8 cellular contexts compared by ENCODE assay signal in genomic region chr12:6062427-6063378, GRCh38.
DNase-seq lines count a peak whose midpoint lies in the region; ATAC-seq and TF ChIP-seq lines count a peak whose summit lies in the region.

No MANE protein-coding gene starts in this region.

- H4K20me1 ChIP-seq in H9 (ENCODE audit: control insufficient read depth, insufficient read depth, insufficient read length), result no peaks in the 10 kb centered on the region

- no peaks in the 10 kb centered on the region for H3K9me3 ChIP-seq in H9 (ENCODE audit: control insufficient read depth, low read depth, low read length)

- peak overlapping the region in 1 of 3 experiments; percentile 66; a peak in 1 of 7 replicates for H3K27ac Mint-ChIP-seq in H9

- no peak overlapping the region for H3K4me3 Mint-ChIP-seq in H9

- no peak overlapping the region for H4K8ac ChIP-seq in H9 (replicated peaks; ENCODE audit: insufficient read length, low read depth, low read length)

- no peak overlapping the region for H2BK15ac ChIP-seq in H9 (ENCODE audit: low read depth, low read length)

- H2BK12ac ChIP-seq in H9 (ENCODE audit: insufficient read length, low read depth, low read length), result no peak overlapping the region

- H3K23me2 ChIP-seq in H9 (ENCODE audit: insufficient read length, low read depth, low read length, poor library complexity, severe bottlenecking), result no peaks in the 10 kb centered on the region

- H4K5ac ChIP-seq in H9 (ENCODE audit: insufficient read length, low read depth, low read length), result no peak overlapping the region

- no peak overlapping the region for H3K23ac ChIP-seq in H9 (ENCODE audit: insufficient read length, low read depth, low read length)

- no peak overlapping the region for H2BK5ac ChIP-seq in H9 (ENCODE audit: insufficient read length, low read length)

- H3K4me2 ChIP-seq in H9 (ENCODE audit: insufficient read depth, insufficient read length, low read length), result no peak overlapping the region

- no peak for ATAC-seq in HG03280 (IDR thresholded peaks at IDR 0.05; ENCODE audit: unreplicated experiment)

- intact Hi-C loops in posterior cingulate gyrus (cut with DNase I), result loop anchor here (2.0 to 5.0 kb wide), 2 partner anchors 135 to 222 kb away; no protein-coding TSS in a partner anchor

- H3K4me3 ChIP-seq in BJ (ENCODE audit: low read depth, low read length), result no peak overlapping the region

- peaks cover 27% of the 10 kb centered on the region in 2 experiments for H3K4me1 Mint-ChIP-seq in H9

- H2BK20ac ChIP-seq in H9 (ENCODE audit: low read depth, low read length, poor library complexity, severe bottlenecking), result no peak overlapping the region

- no peak overlapping the region for H3K14ac ChIP-seq in H9 (ENCODE audit: insufficient read depth, low read length)

- POLR2A ChIA-PET in BJ (lab: Charles Lee), result no interaction called here

- H3K18ac ChIP-seq in H9 (ENCODE audit: insufficient read length, low read depth, low read length), result no peak overlapping the region

- H3K79me2 ChIP-seq in H9 (ENCODE audit: insufficient read depth, low read length), result no peaks in the 10 kb centered on the region

- H2BK120ac ChIP-seq in H9 (ENCODE audit: low read depth, low read length, poor library complexity, severe bottlenecking), result no peak overlapping the region

- CTCF ChIA-PET in BJ (lab: Yijun Ruan, JAX), result interaction anchor here (0.5 to 4.3 kb wide), 10 partner anchors 9 to 660 kb away, joined by 3 to 38 read pairs (median 5); no protein-coding TSS in a partner anchor

- DNase-seq in BJ (ENCODE audit: low read depth), result no peak
- peak; percentile 85 for DNase-seq in H9
- peak; percentile 50 for DNase-seq in activated naive CD4-positive, alpha-beta T cell treated with Interleukin-2 at 50 U/mL for 16 hours
- DNase-seq in glomerular visceral epithelial cell (ENCODE audit: extremely low spot score), result peak; percentile 53
- peak in 9 of 10 donors; percentile 29 to 94 (median 68) for DNase-seq in posterior cingulate gyrus
- no peak for DNase-seq in NCI-H526 treated with DMSO at 0.1 percent for 48 hours (lab: John Stamatoyannopoulos, UW)

- H3K36me3 Mint-ChIP-seq in H9 (ENCODE audit: insufficient read depth in 1 of 3, low read depth in 3 of 3), result no peaks in the 10 kb centered on the region; a peak in 1 of 7 replicates

- H3K79me1 ChIP-seq in H9 (ENCODE audit: insufficient read depth, low read depth, low read length, poor library complexity, severe bottlenecking), result no peaks in the 10 kb centered on the region

- no peaks in the 10 kb centered on the region for H3K9me3 Mint-ChIP-seq in H9

- no peaks in the 10 kb centered on the region for H3K4me1 ChIP-seq in H9 (ENCODE audit: insufficient read depth, low read length)

- H3K27me3 Mint-ChIP-seq in H9 (ENCODE audit: low read depth), result peaks cover 7% of the 10 kb centered on the region

- H3K36me3 ChIP-seq in BJ (ENCODE audit: control insufficient read depth, insufficient read depth, low read length), result no peaks in the 10 kb centered on the region

- TF ChIP-seq CTCF in BJ (IDR thresholded peaks at IDR 0.05; ENCODE audit: insufficient read depth, low read depth, low read length) (peak; percentile 98), H9 (conservative IDR thresholded peaks at IDR 0.05) (peak; percentile 95)

- H4K91ac ChIP-seq in H9 (ENCODE audit: insufficient read length, low read depth, low read length), result no peak overlapping the region

- H2AFZ ChIP-seq in H9 (ENCODE audit: low read length), result no peak overlapping the region

- no peak overlapping the region for H3K27ac ChIP-seq in H9 (ENCODE audit: insufficient read length, low read depth, low read length)

- no peak overlapping the region for H2AK5ac ChIP-seq in H9 (ENCODE audit: insufficient read length, low read length)

- no peak overlapping the region for H3K56ac ChIP-seq in H9 (ENCODE audit: insufficient read length, low read depth, low read length)

- WGBS in H9 (ENCODE audit: extremely low coverage, insufficient read length, low lambda C conversion rate), result no CpG with 5 or more reads among the region's 16 CpGs

- no peak overlapping the region for H3K4ac ChIP-seq in H9 (ENCODE audit: low read depth, low read length)

- H3T11ph ChIP-seq in H9 (ENCODE audit: low read length), result no peak overlapping the region

- no peak overlapping the region for H3K9ac ChIP-seq in H9 (ENCODE audit: extremely low read depth, insufficient read length, low read length)

- H3K27me3 ChIP-seq in BJ (ENCODE audit: control insufficient read depth, insufficient read depth, low read length) (no peaks in the 10 kb centered on the region; the same call in 1 of the 2 replicates), H9 (ENCODE audit: insufficient read depth, low read length) (no peaks in the 10 kb centered on the region)

TF ChIP-seq in PFSK-1, 5 proteins besides CTCF, POLR2A, EP300 and RAD21:
- TF ChIP-seq REST (IDR thresholded peaks at IDR 0.05; ENCODE audit: insufficient read depth in 1 of 2, low read depth in 2 of 2, low read length in 2 of 2) (no peak), FOXP2 (optimal IDR thresholded peaks at IDR 0.05; ENCODE audit: borderline replicate concordance, extremely low read depth, extremely low read length, insufficient read depth) (peak; percentile 32), TAF1 (IDR thresholded peaks at IDR 0.05; ENCODE audit: borderline replicate concordance, insufficient read depth, low read length) (no peak), SIN3A (IDR thresholded peaks at IDR 0.05; ENCODE audit: borderline replicate concordance, insufficient read depth, low read length) (no peak), POLR2AphosphoS5 (IDR thresholded peaks at IDR 0.05; ENCODE audit: low read depth, low read length) (no peak)

Comparison
In these comparisons a context has a peak if more than half of its experiments do, and no peak if none do; other contexts are left out.
1. DNase-seq: peak in H9 (single experiment), activated naive CD4-positive, alpha-beta T cell treated with Interleukin-2 at 50 U/mL for 16 hours (single experiment), glomerular visceral epithelial cell (single experiment) and posterior cingulate gyrus (9 of 10); none in BJ (single experiment) and NCI-H526 treated with DMSO at 0.1 percent for 48 hours (single experiment).